ENCODE assay signal across 9 cellular contexts in genomic region chr3:153970735-153971347, GRCh38.
DNase-seq lines count a peak whose midpoint lies in the region; ATAC-seq and TF ChIP-seq lines count a peak whose summit lies in the region.
"Had no signal": no experiment of that assay in that cellular context is flagged by ENCODE, and none has a peak within 500 bp of the region (broad histone marks: within the 10 kb centered on the region; RNA-seq: fewer than 3 reads in every experiment).

No MANE protein-coding gene starts in this region.

- intact Hi-C loops in heart left ventricle (cut with DNase I) (loop anchor here in 1 of 10 donors (10.0 kb wide), 1 partner anchor 926 kb away; no protein-coding TSS in a partner anchor), right cardiac atrium (cut with DNase I) (no loop called here)

- no peaks in the 10 kb centered on the region for H3K36me3 ChIP-seq in heart left ventricle

- 0 to 8% (median 5%) methylated on average over 1 of the region's 1 CpG for WGBS in heart left ventricle, 4 donors
- WGBS in right cardiac atrium: 0% methylated on average over 1 of the region's 1 CpG

- H3K9me3 ChIP-seq in heart left ventricle: no peaks in the 10 kb centered on the region
- no peaks in the 10 kb centered on the region for H3K9me3 ChIP-seq in right cardiac atrium (ENCODE audit: control insufficient read depth, low read length)
- H3K9me3 ChIP-seq: Caco-2 had no signal

- TF ChIP-seq CTCF in heart left ventricle (IDR thresholded peaks at IDR 0.05): peak in 9 of 12 donors; percentile 13 to 56 (median 31)
- TF ChIP-seq CTCF in RWPE1 (conservative IDR thresholded peaks at IDR 0.05; ENCODE audit: low read depth): peak; percentile 74

- H3K4me1 ChIP-seq in heart left ventricle (peaks cover 0 to 6% (median 0%) of the 10 kb centered on the region in 12 donors), right cardiac atrium (ENCODE audit: control insufficient read depth, insufficient read depth, low read length) (no peaks in the 10 kb centered on the region)
- H3K4me1 ChIP-seq: Caco-2 had no signal

- no peak for TF ChIP-seq POLR2A in heart left ventricle (IDR thresholded peaks at IDR 0.05)

- H3K4me3 ChIP-seq in heart left ventricle (no peak overlapping the region), right cardiac atrium (ENCODE audit: low read length) (no peak overlapping the region)

- ATAC-seq in heart left ventricle: no peak
- no peak for ATAC-seq in right cardiac atrium
- no peak for ATAC-seq in HG02571 (IDR thresholded peaks at IDR 0.05; ENCODE audit: unreplicated experiment)
- no peak for ATAC-seq in GM21529 (IDR thresholded peaks at IDR 0.05; ENCODE audit: unreplicated experiment)

- DNase-seq in heart left ventricle (no peak), right cardiac atrium (no peak), RWPE1 (ENCODE audit: low spot score) (peak; percentile 30), fibroblast of the conjunctiva (ENCODE audit: low read depth) (peak; percentile 21), iPS-NIHi7 (ENCODE audit: extremely low spot score) (no peak)
- DNase-seq in stimulated activated CD4-positive, alpha-beta T cell treated with anti-CD3 and anti-CD28 coated beads, Interleukin-2, amount 100 ng/mL, for 48 hours: no peak
- DNase-seq: Caco-2 had no signal

- H3K27ac ChIP-seq in heart left ventricle: no peak overlapping the region
- H3K27ac ChIP-seq in right cardiac atrium (ENCODE audit: low read length): no peak overlapping the region
- H3K27ac ChIP-seq in RWPE1: no peak overlapping the region

- POLR2A ChIA-PET in RWPE1 (lab: Yijun Ruan, JAX; ENCODE audit: low non-redundant PET): no interaction called here

- no peaks in the 10 kb centered on the region for H3K27me3 ChIP-seq in heart left ventricle
- H3K27me3 ChIP-seq in right cardiac atrium (ENCODE audit: control insufficient read depth, insufficient read depth): no peaks in the 10 kb centered on the region

- CTCF ChIA-PET in RWPE1 (lab: Yijun Ruan, JAX): interaction anchor here (1.0 to 1.2 kb wide), 2 partner anchors 268 to 962 kb away, joined by 3 to 5 read pairs; no protein-coding TSS in a partner anchor

Comparison
In these comparisons a context has a peak if more than half of its experiments do, and no peak if none do; other contexts are left out.
1. DNase-seq: peak in RWPE1 (single experiment) and fibroblast of the conjunctiva (single experiment); none in heart left ventricle (0 of 5), right cardiac atrium (0 of 3), iPS-NIHi7 (single experiment) and stimulated activated CD4-positive, alpha-beta T cell treated with anti-CD3 and anti-CD28 coated beads, Interleukin-2, amount 100 ng/mL, for 48 hours (0 of 2).